In genomic region chr5:163347671-163348070, GRCh38 we compare ENCODE assay signal across 8 cellular contexts.
DNase-seq lines count a peak whose midpoint lies in the region; ATAC-seq, FAIRE-seq and TF ChIP-seq lines count a peak whose summit lies in the region.

No MANE protein-coding gene starts in this region.

- H3K4me3 ChIP-seq in Peyer's patch (no peak overlapping the region), right atrium auricular region (no peak overlapping the region), sigmoid colon (no peak overlapping the region)

- no peak for TF ChIP-seq POLR2A in Peyer's patch (IDR thresholded peaks at IDR 0.05)
- no peak for TF ChIP-seq POLR2A in sigmoid colon (IDR thresholded peaks at IDR 0.05)

- TF ChIP-seq CTCF in D721Med (IDR thresholded peaks at IDR 0.05; ENCODE audit: insufficient read depth, missing control alignments) (peak; percentile 92), Peyer's patch (IDR thresholded peaks at IDR 0.05) (peak; percentile 25 to 80 (median 69)), right atrium auricular region (IDR thresholded peaks at IDR 0.05) (peak; percentile 63 to 81), sigmoid colon (IDR thresholded peaks at IDR 0.05) (peak in 3 of 4 experiments; percentile 45 to 72 (median 58))

- FAIRE-seq in D721Med (lab: Jason Lieb, UNC), result no peak

- H3K4me1 Mint-ChIP-seq in activated naive CD8-positive, alpha-beta T cell treated with anti-CD3 and anti-CD28 coated beads, Interleukin-2, amount 50 U/mL, for 24 hours, result no peaks in the 10 kb centered on the region

- H3K27ac ChIP-seq in Peyer's patch, result no peak overlapping the region
- H3K27ac ChIP-seq in right atrium auricular region, result no peak overlapping the region
- no peak overlapping the region for H3K27ac ChIP-seq in sigmoid colon

- DNase-seq in D721Med (ENCODE audit: insufficient read length, low spot score) (no peak), GM19240 (ENCODE audit: insufficient read length, low spot score) (peak; percentile 43), Peyer's patch (peak in 1 of 3 donors; percentile 75), right atrium auricular region (ENCODE audit: low spot score) (no peak), sigmoid colon (no peak), DMS79 (lab: John Stamatoyannopoulos, UW) (no peak)
- peak; percentile 51 for DNase-seq in activated naive CD8-positive, alpha-beta T cell treated with anti-CD3 and anti-CD28 coated beads, Interleukin-2, amount 50 U/mL, for 24 hours

- H3K9me3 Mint-ChIP-seq in activated naive CD8-positive, alpha-beta T cell treated with anti-CD3 and anti-CD28 coated beads, Interleukin-2, amount 50 U/mL, for 24 hours, result no peaks in the 10 kb centered on the region

- ATAC-seq in HG03520 (IDR thresholded peaks at IDR 0.05; ENCODE audit: unreplicated experiment), result peak; percentile 58
- ATAC-seq in activated naive CD8-positive, alpha-beta T cell treated with anti-CD3 and anti-CD28 coated beads, Interleukin-2, amount 50 U/mL, for 24 hours, result no peak

- H3K9me3 ChIP-seq in Peyer's patch, result no peaks in the 10 kb centered on the region
- no peaks in the 10 kb centered on the region for H3K9me3 ChIP-seq in right atrium auricular region
- no peaks in the 10 kb centered on the region for H3K9me3 ChIP-seq in sigmoid colon

- peaks cover 6% of the 10 kb centered on the region for H3K27me3 Mint-ChIP-seq in activated naive CD8-positive, alpha-beta T cell treated with anti-CD3 and anti-CD28 coated beads, Interleukin-2, amount 50 U/mL, for 24 hours

- 0% methylated on average over 2 of the region's 2 CpGs for WGBS in sigmoid colon, 2 donors

- H3K4me1 ChIP-seq in Peyer's patch, result no peaks in the 10 kb centered on the region
- H3K4me1 ChIP-seq in right atrium auricular region, result no peaks in the 10 kb centered on the region
- no peaks in the 10 kb centered on the region for H3K4me1 ChIP-seq in sigmoid colon

- no peak overlapping the region for H3K4me3 Mint-ChIP-seq in activated naive CD8-positive, alpha-beta T cell treated with anti-CD3 and anti-CD28 coated beads, Interleukin-2, amount 50 U/mL, for 24 hours

- H3K36me3 Mint-ChIP-seq in activated naive CD8-positive, alpha-beta T cell treated with anti-CD3 and anti-CD28 coated beads, Interleukin-2, amount 50 U/mL, for 24 hours (ENCODE audit: low read depth), result no peaks in the 10 kb centered on the region

- TF ChIP-seq EP300 in sigmoid colon (IDR thresholded peaks at IDR 0.05), result no peak

- H3K27ac Mint-ChIP-seq in activated naive CD8-positive, alpha-beta T cell treated with anti-CD3 and anti-CD28 coated beads, Interleukin-2, amount 50 U/mL, for 24 hours, result no peak overlapping the region

- H3K27me3 ChIP-seq in Peyer's patch (no peaks in the 10 kb centered on the region), right atrium auricular region (no peaks in the 10 kb centered on the region), sigmoid colon (no peaks in the 10 kb centered on the region)

- H3K36me3 ChIP-seq in Peyer's patch, result no peaks in the 10 kb centered on the region
- no peaks in the 10 kb centered on the region for H3K36me3 ChIP-seq in right atrium auricular region
- no peaks in the 10 kb centered on the region for H3K36me3 ChIP-seq in sigmoid colon

- intact Hi-C loops in sigmoid colon (cut with DNase I), result loop anchor here (5.0 to 10.0 kb wide), 3 partner anchors 1383 to 1800 kb away; partner anchors contain the start of gene GABRB2

Comparison
In these comparisons a context has a peak if more than half of its experiments do, and no peak if none do; other contexts are left out.
1. DNase-seq: peak in GM19240 (single experiment) and activated naive CD8-positive, alpha-beta T cell treated with anti-CD3 and anti-CD28 coated beads, Interleukin-2, amount 50 U/mL, for 24 hours (single experiment); none in D721Med (single experiment), right atrium auricular region (single experiment), sigmoid colon (single experiment) and DMS79 (single experiment).
2. Peak in every context shown above with its lines, with median percentiles within 50 percentile points of each other: CTCF ChIP-seq.